10 cellular contexts compared by ENCODE assay signal in the genomic region with DNA sequence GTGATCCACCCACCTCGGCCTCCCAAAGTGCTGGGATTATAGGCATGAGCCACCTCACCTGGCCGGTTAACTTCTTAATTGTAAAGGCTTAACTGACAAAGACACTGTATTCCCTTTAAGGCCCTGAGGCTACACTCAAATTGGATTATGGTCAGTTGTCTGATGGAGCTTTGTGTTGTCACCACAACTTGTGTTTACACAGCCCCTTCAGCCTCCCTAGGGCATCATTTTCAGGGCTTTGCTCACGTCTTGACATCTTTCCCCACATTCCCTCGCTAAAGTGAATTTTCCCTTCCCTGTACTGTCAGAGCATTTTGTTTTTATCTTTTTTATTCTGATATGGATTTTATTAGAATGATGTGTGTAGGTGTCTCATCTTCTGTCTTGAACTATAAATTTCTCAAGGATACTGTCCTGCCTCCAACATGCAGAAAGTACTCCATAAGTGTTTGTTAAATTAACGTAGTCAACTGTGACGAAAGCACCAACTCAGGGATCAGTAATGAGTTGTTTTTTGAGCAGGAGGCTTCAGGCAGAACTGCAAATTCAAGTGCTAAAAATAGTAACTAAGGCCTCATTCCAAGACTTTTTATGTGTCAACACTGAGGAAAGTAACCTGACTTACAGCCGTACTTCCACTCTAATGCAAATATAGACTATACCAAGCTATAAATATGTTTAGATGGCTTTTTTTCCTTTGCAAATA.
A peak's percentile ranks its signal among the peaks of the same experiment; 100 is the strongest.
DNase-seq lines count a peak whose midpoint lies in the region; ATAC-seq and TF ChIP-seq lines count a peak whose summit lies in the region.
"Had no signal": no experiment of that assay in that cellular context is flagged by ENCODE, and none has a peak within 500 bp of the region (broad histone marks: within the 10 kb centered on the region; RNA-seq: fewer than 3 reads in every experiment).

No MANE protein-coding gene starts in this region.

- H3K27ac ChIP-seq in SK-N-SH (ENCODE audit: low read depth in 2 of 2, low read length in 1 of 2) (peak overlapping the region; percentile 5 to 48; a peak in 2 of 4 replicates), sigmoid colon (peak overlapping the region; percentile 17 to 71 (median 58)), neuronal stem cell (replicated peaks; ENCODE audit: low read length) (no peak overlapping the region)
- H3K27ac ChIP-seq: ovary had no signal

- DNase-seq in DMS79 (lab: John Stamatoyannopoulos, UW) (peak; percentile 57), SK-N-SH (no peak), globus pallidus (ENCODE audit: low spot score) (peak; percentile 9), sigmoid colon (no peak), neuronal stem cell (ENCODE audit: low spot score) (no peak), DMS153 (lab: John Stamatoyannopoulos, UW) (no peak)
- no peak for DNase-seq in activated naive CD4-positive, alpha-beta T cell (lab: John Stamatoyannopoulos, UW)
- DNase-seq: ovary, T-cell had no signal

- no peak overlapping the region for H2BK5ac ChIP-seq in neuronal stem cell (ENCODE audit: low read length)

- no peak overlapping the region for H3K4me2 ChIP-seq in SK-N-SH
- no peak overlapping the region for H3K4me2 ChIP-seq in neuronal stem cell (ENCODE audit: insufficient read depth, low read length, poor library complexity, severe bottlenecking)

- no peak for TF ChIP-seq CTCF in SK-N-SH (IDR thresholded peaks at IDR 0.05)
- no peak for TF ChIP-seq CTCF in sigmoid colon (IDR thresholded peaks at IDR 0.05)

- TF ChIP-seq EP300 in SK-N-SH (IDR thresholded peaks at IDR 0.05; ENCODE audit: borderline replicate concordance in 1 of 2, low read depth in 1 of 2, low read length in 1 of 2) (no peak), sigmoid colon (IDR thresholded peaks at IDR 0.05) (no peak)

- no peak overlapping the region for H2BK15ac ChIP-seq in neuronal stem cell (ENCODE audit: low read length)

- H3K4ac ChIP-seq in neuronal stem cell (ENCODE audit: low read length), result no peak overlapping the region

- H3K79me2 ChIP-seq in SK-N-SH (ENCODE audit: insufficient read depth), result peaks cover 76% of the 10 kb centered on the region

- no peak overlapping the region for H4K8ac ChIP-seq in neuronal stem cell (ENCODE audit: low read depth, low read length)

- no peak overlapping the region for H2BK12ac ChIP-seq in neuronal stem cell (ENCODE audit: low read length)

- peaks cover 44% of the 10 kb centered on the region for H3F3A ChIP-seq in SK-N-SH (replicated peaks; ENCODE audit: insufficient read depth)

- TF ChIP-seq RAD21 in SK-N-SH (IDR thresholded peaks at IDR 0.05; ENCODE audit: low read length), result no peak

- peaks cover 19 to 82% of the 10 kb centered on the region in 2 experiments for H3K36me3 ChIP-seq in SK-N-SH (replicated peaks in 1 of 2; ENCODE audit: control insufficient read depth in 1 of 2, insufficient read depth in 2 of 2, low read length in 1 of 2)
- peaks cover 0 to 7% (median 0%) of the 10 kb centered on the region in 4 donors for H3K36me3 ChIP-seq in sigmoid colon
- no peaks in the 10 kb centered on the region for H3K36me3 ChIP-seq in neuronal stem cell (replicated peaks in 1 of 2; ENCODE audit: control insufficient read depth in 2 of 2, insufficient read depth in 2 of 2, low read length in 2 of 2)
- H3K36me3 ChIP-seq: ovary had no signal

- H4K91ac ChIP-seq in neuronal stem cell (ENCODE audit: low read depth, low read length, poor library complexity), result no peak overlapping the region

- H3K27me3 ChIP-seq in SK-N-SH (ENCODE audit: insufficient read depth) (no peaks in the 10 kb centered on the region), sigmoid colon (no peaks in the 10 kb centered on the region), neuronal stem cell (ENCODE audit: control insufficient read depth in 3 of 3, insufficient read depth in 3 of 3, low read depth in 1 of 3, low read length in 3 of 3) (no peaks in the 10 kb centered on the region)
- H3K27me3 ChIP-seq: ovary had no signal

- intact Hi-C loops in sigmoid colon (cut with DNase I), result no loop called here

- no peaks in the 10 kb centered on the region for H3K79me1 ChIP-seq in neuronal stem cell (ENCODE audit: low read depth, low read length)

- H4K20me1 ChIP-seq in SK-N-SH (ENCODE audit: insufficient read depth), result no peaks in the 10 kb centered on the region; the same call in 1 of the 2 replicates

- POLR2A ChIA-PET in SK-N-SH (lab: Yijun Ruan, JAX), result no interaction called here

- H2AFZ ChIP-seq in SK-N-SH (ENCODE audit: low read depth) (no peak overlapping the region), neuronal stem cell (ENCODE audit: low read length) (no peak overlapping the region)

- H3K9ac ChIP-seq in SK-N-SH, result no peak overlapping the region
- H3K9ac ChIP-seq in neuronal stem cell (ENCODE audit: low read depth, low read length, poor library complexity), result no peak overlapping the region

- H3K9me2 ChIP-seq in SK-N-SH, result no peaks in the 10 kb centered on the region

- CTCF ChIA-PET in SK-N-SH (lab: Yijun Ruan, JAX), result interaction anchor here (1.0 to 1.3 kb wide), 2 partner anchors 13 to 17 kb away, joined by 3 read pairs; no protein-coding TSS in a partner anchor

- no peak overlapping the region for H3K4me3 ChIP-seq in SK-N-SH (ENCODE audit: low read depth in 2 of 2, low read length in 1 of 2)
- no peak overlapping the region for H3K4me3 ChIP-seq in sigmoid colon
- H3K4me3 ChIP-seq in neuronal stem cell (ENCODE audit: low read length in 2 of 2), result no peak overlapping the region
- H3K4me3 ChIP-seq: ovary had no signal

- H3K4me1 ChIP-seq in SK-N-SH (ENCODE audit: control insufficient read depth in 1 of 2, insufficient read depth in 2 of 2, low read depth in 1 of 2, low read length in 1 of 2), result peaks cover 6 to 11% of the 10 kb centered on the region in 2 experiments; a peak in 2 of 4 replicates
- H3K4me1 ChIP-seq in sigmoid colon, result peaks cover 0 to 25% (median 19%) of the 10 kb centered on the region in 4 donors
- peaks cover 0 to 4% of the 10 kb centered on the region in 2 donors for H3K4me1 ChIP-seq in neuronal stem cell (ENCODE audit: control insufficient read depth in 2 of 2, insufficient read depth in 1 of 2, low read depth in 1 of 2, low read length in 2 of 2)

- ATAC-seq in GM21390 (IDR thresholded peaks at IDR 0.05; ENCODE audit: unreplicated experiment), result no peak
- ATAC-seq: T-cell had no signal

- TF ChIP-seq POLR2A in sigmoid colon (IDR thresholded peaks at IDR 0.05), result no peak

- H3K14ac ChIP-seq in neuronal stem cell (ENCODE audit: low read length), result no peak overlapping the region

- H3K9me3 ChIP-seq in SK-N-SH (no peaks in the 10 kb centered on the region), sigmoid colon (no peaks in the 10 kb centered on the region), neuronal stem cell (replicated peaks in 1 of 2; ENCODE audit: control insufficient read depth in 2 of 2, insufficient read depth in 1 of 2, low read depth in 1 of 2, low read length in 2 of 2) (no peaks in the 10 kb centered on the region)
- H3K9me3 ChIP-seq: ovary had no signal

- H2BK120ac ChIP-seq in neuronal stem cell (ENCODE audit: low read depth, low read length), result no peak overlapping the region

- WGBS in SK-N-SH (ENCODE audit: low lambda C conversion rate), result 88% methylated on average over 7 of the region's 7 CpGs
- WGBS in sigmoid colon, 2 donors, result 83 to 84% methylated on average over 7 of the region's 7 CpGs
- WGBS in neuronal stem cell (ENCODE audit: extremely low coverage in 2 of 2, insufficient read length in 2 of 2, insufficient replicate concordance in 1 of 2), 2 donors, result no CpG with 5 or more reads among the region's 7 CpGs

- H3K18ac ChIP-seq in neuronal stem cell (ENCODE audit: low read length), result no peak overlapping the region

- no peak overlapping the region for H2AK5ac ChIP-seq in neuronal stem cell (ENCODE audit: low read depth, low read length)

- no peak overlapping the region for H3K23ac ChIP-seq in neuronal stem cell (ENCODE audit: low read depth, low read length, poor library complexity)

TF ChIP-seq in SK-N-SH, 30 proteins besides CTCF, POLR2A, EP300 and RAD21 (continues in another document):
- no peak for TF ChIP-seq CHD2 (IDR thresholded peaks at IDR 0.05; ENCODE audit: low read length, partially characterized antibody)
- no peak for TF ChIP-seq MXI1 (IDR thresholded peaks at IDR 0.05; ENCODE audit: low read depth, low read length)
- no peak for TF ChIP-seq IRF3 (IDR thresholded peaks at IDR 0.05; ENCODE audit: low read depth, low read length)
- no peak for TF ChIP-seq ELF1 (IDR thresholded peaks at IDR 0.05)
- no peak for TF ChIP-seq SMC3 (IDR thresholded peaks at IDR 0.05; ENCODE audit: low read depth, low read length)
- no peak for TF ChIP-seq MAX (IDR thresholded peaks at IDR 0.05; ENCODE audit: low read depth)
- TF ChIP-seq RXRA (IDR thresholded peaks at IDR 0.05; ENCODE audit: borderline replicate concordance, low read depth), result no peak

Comparison
In these comparisons a context has a peak if more than half of its experiments do, and no peak if none do; other contexts are left out.
1. DNase-seq: peak in DMS79 (single experiment) and globus pallidus (single experiment); none in SK-N-SH (single experiment), sigmoid colon (single experiment), activated naive CD4-positive, alpha-beta T cell (0 of 4), neuronal stem cell (single experiment) and DMS153 (single experiment).